In the genomic region with DNA sequence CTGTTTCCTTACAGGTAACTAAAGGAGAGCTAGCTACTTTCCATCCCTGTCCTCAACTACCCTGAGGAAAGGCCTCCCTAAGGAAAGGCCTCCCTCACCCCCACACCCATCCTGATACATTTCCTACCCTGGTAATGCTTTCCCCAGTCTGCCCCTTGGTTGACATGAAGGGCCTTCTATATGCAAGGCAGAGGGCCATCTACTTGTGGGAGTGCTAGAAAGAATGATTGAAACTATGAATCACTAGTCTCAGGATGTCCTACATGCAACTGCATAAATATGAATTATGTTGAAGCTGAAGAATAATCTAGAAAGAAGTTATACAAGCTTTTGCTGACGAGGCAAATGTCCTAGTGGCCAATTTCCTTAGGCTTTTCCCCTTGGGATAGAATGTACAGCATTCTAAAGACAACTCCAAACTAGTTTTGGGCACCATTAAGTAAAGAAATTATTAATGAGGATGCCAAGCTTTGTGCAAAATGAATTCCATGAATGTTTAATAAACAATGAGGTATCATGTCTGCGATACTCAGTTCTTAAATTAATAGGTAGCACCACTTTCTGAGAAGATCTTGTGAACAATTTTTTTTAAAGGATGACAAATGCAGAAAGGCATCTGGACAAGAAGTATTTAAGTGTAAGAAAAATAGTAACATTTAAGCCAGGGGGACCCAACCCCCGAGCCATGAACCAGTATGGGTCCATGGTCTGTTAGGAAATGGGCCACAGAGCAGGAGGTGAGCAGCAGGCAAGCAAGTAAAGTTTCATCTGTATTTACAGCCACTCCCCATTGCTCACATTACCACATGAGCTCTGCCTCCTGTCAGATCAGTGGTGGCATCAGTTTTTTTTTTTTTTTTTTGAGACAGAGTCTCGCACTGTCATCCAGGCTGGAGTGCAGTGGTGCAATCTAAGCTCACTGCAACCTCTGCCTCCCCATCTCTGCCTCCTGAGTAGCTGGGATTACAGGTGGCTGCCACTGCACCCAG, we compare ENCODE assay signal across 16 cellular contexts.
DNase-seq lines count a peak whose midpoint lies in the region; ATAC-seq and TF ChIP-seq lines count a peak whose summit lies in the region.
"Had no signal": no experiment of that assay in that cellular context is flagged by ENCODE, and none has a peak within 500 bp of the region (broad histone marks: within the 10 kb centered on the region; RNA-seq: fewer than 3 reads in every experiment).

No MANE protein-coding gene starts in this region.

- H3K27ac ChIP-seq in mammary epithelial cell (ENCODE audit: insufficient read depth, low read depth, low read length) (no peak overlapping the region), breast epithelium (no peak overlapping the region), OCI-LY3 (ENCODE audit: low read length) (peak overlapping the region; percentile 73)
- H3K27ac ChIP-seq: 22Rv1 had no signal

- intact Hi-C loops in mammary epithelial cell (cut with micrococcal nuclease) (no loop called here), breast epithelium (cut with DNase I; ENCODE audit: low total_unique reads) (no loop called here)

- H3K4me1 ChIP-seq in mammary epithelial cell (ENCODE audit: insufficient read depth, low read length) (peaks cover 9% of the 10 kb centered on the region), breast epithelium (no peaks in the 10 kb centered on the region), OCI-LY3 (ENCODE audit: low read length) (peaks cover 34% of the 10 kb centered on the region)

- TF ChIP-seq CTCF in mammary epithelial cell (conservative IDR thresholded peaks at IDR 0.05 in 1 of 2, IDR thresholded peaks at IDR 0.05 in 1 of 2; ENCODE audit: extremely low read depth in 1 of 2, insufficient read depth in 1 of 2, low read depth in 1 of 2, low read length in 2 of 2) = no peak
- no peak for TF ChIP-seq CTCF in breast epithelium (IDR thresholded peaks at IDR 0.05)
- TF ChIP-seq CTCF in OCI-LY3 (IDR thresholded peaks at IDR 0.05; ENCODE audit: low read depth, low read length) = no peak
- no peak for TF ChIP-seq CTCF in epithelial cell of esophagus (IDR thresholded peaks at IDR 0.05; ENCODE audit: insufficient read depth, low read depth, low read length, missing control alignments)
- TF ChIP-seq CTCF in type B pancreatic cell (conservative IDR thresholded peaks at IDR 0.05) = no peak

- H3K79me2 ChIP-seq in mammary epithelial cell (ENCODE audit: insufficient read depth, low read length) (no peaks in the 10 kb centered on the region), OCI-LY3 (ENCODE audit: low read length) (no peaks in the 10 kb centered on the region)

- H3K4me3 Mint-ChIP-seq in type B pancreatic cell = no peak overlapping the region
- H3K4me3 Mint-ChIP-seq: IgD-negative memory B cell had no signal

- dilution Hi-C loops in mammary epithelial cell (cut with HindIII; ENCODE audit: low sequenced_read_pairs) = no loop called here

- no peaks in the 10 kb centered on the region for H4K20me1 ChIP-seq in mammary epithelial cell (ENCODE audit: insufficient read depth, low read length)
- H4K20me1 ChIP-seq in OCI-LY3 (ENCODE audit: insufficient read depth, low read length) = no peaks in the 10 kb centered on the region

- H3K27ac Mint-ChIP-seq in type B pancreatic cell = peak overlapping the region; percentile 70
- H3K27ac Mint-ChIP-seq: IgD-negative memory B cell had no signal

- no peaks in the 10 kb centered on the region for H3K36me3 Mint-ChIP-seq in type B pancreatic cell
- H3K36me3 Mint-ChIP-seq: IgD-negative memory B cell had no signal

- no peaks in the 10 kb centered on the region for H3K9me3 ChIP-seq in mammary epithelial cell (replicated peaks; ENCODE audit: insufficient read depth, low read length)
- no peaks in the 10 kb centered on the region for H3K9me3 ChIP-seq in breast epithelium
- H3K9me3 ChIP-seq in OCI-LY3 (ENCODE audit: insufficient read depth, low read length) = no peaks in the 10 kb centered on the region

- H3K27me3 ChIP-seq in mammary epithelial cell (ENCODE audit: insufficient read depth, low read length) (no peaks in the 10 kb centered on the region), breast epithelium (no peaks in the 10 kb centered on the region), OCI-LY3 (ENCODE audit: low read depth, low read length) (0 out of 2 replicates have a peak, but pooled peaks cover 5% of the 10 kb centered on the region)

- H3K4me3 ChIP-seq in mammary epithelial cell (replicated peaks in 1 of 3; ENCODE audit: insufficient read depth in 1 of 3, low read depth in 2 of 3, low read length in 3 of 3) (no peak overlapping the region), breast epithelium (no peak overlapping the region), OCI-LY3 (ENCODE audit: low read length) (peak overlapping the region; percentile 41), epithelial cell of esophagus (ENCODE audit: low read length) (no peak overlapping the region)

- H2AFZ ChIP-seq in mammary epithelial cell (ENCODE audit: low read depth, low read length) (no peak overlapping the region), OCI-LY3 (ENCODE audit: low read depth, low read length) (no peak overlapping the region)

- no peak for TF ChIP-seq POLR2A in breast epithelium (IDR thresholded peaks at IDR 0.05)

- H3K36me3 ChIP-seq in mammary epithelial cell (ENCODE audit: insufficient read depth, low read length) = no peaks in the 10 kb centered on the region
- H3K36me3 ChIP-seq in breast epithelium = no peaks in the 10 kb centered on the region
- H3K36me3 ChIP-seq in OCI-LY3 (replicated peaks; ENCODE audit: low read depth, low read length) = peaks cover 17% of the 10 kb centered on the region

- CTCF ChIA-PET in mammary epithelial cell (lab: Charles Lee; ENCODE audit: low non-redundant PET) = interaction anchor here (0.6 kb wide), 1 partner anchor 43 kb away, joined by 4 read pairs; no protein-coding TSS in a partner anchor

- 69% methylated on average over 4 of the region's 4 CpGs for WGBS in mammary epithelial cell (ENCODE audit: low coverage, missing lambda C conversion rate)

- H3K4me2 ChIP-seq in mammary epithelial cell (ENCODE audit: insufficient read depth, low read depth, low read length) (no peak overlapping the region), OCI-LY3 (ENCODE audit: low read length) (peak overlapping the region; percentile 72)

- H3K9ac ChIP-seq in mammary epithelial cell (ENCODE audit: insufficient read depth, low read length) (no peak overlapping the region), OCI-LY3 (ENCODE audit: low read length) (peak overlapping the region; percentile 31)

- DNase-seq in mammary epithelial cell (peak; percentile 34), breast epithelium (ENCODE audit: low spot score in 2 of 2) (no peak), epithelial cell of esophagus (ENCODE audit: low read depth) (peak; percentile 50), type B pancreatic cell (ENCODE audit: extremely low spot score, unreplicated experiment) (no peak), NCI-H1930 (lab: John Stamatoyannopoulos, UW) (no peak), COR-L47 (lab: John Stamatoyannopoulos, UW) (no peak)
- DNase-seq: C1 segment of cervical spinal cord, DMS153, NCI-H1436 treated with DMSO at 0.1 percent for 48 hours, NCI-H446, SHP77 had no signal

- peaks cover 5% of the 10 kb centered on the region for H3K9me3 Mint-ChIP-seq in type B pancreatic cell

- H3K27me3 Mint-ChIP-seq in type B pancreatic cell = peaks cover 10% of the 10 kb centered on the region
- H3K27me3 Mint-ChIP-seq: IgD-negative memory B cell had no signal

- in situ Hi-C loops in mammary epithelial cell (cut with MboI; ENCODE audit: low sequenced_read_pairs in 2 of 2) = no loop called here

- BruUV-seq in mammary epithelial cell (replicated peaks; lab: Mats Ljungman, UMichigan) = no TSS peak

- no peak for ATAC-seq in GM21576 (IDR thresholded peaks at IDR 0.05; ENCODE audit: unreplicated experiment)
- ATAC-seq: SK-N-SH treated with all-trans-retinoic acid at 6 μM for 48 hours had no signal

- H3K4me1 Mint-ChIP-seq in type B pancreatic cell (ENCODE audit: unreplicated experiment) = peaks cover 9% of the 10 kb centered on the region
- H3K4me1 Mint-ChIP-seq: IgD-negative memory B cell had no signal

Comparison
In these comparisons a context has a peak if more than half of its experiments do, and no peak if none do; other contexts are left out.
1. DNase-seq: peak in mammary epithelial cell (single experiment) and epithelial cell of esophagus (single experiment); none in breast epithelium (0 of 2), type B pancreatic cell (single experiment), NCI-H1930 (0 of 2) and COR-L47 (single experiment).